Comparison of ENCODE assay signal across 17 cellular contexts in genomic region chr18:21484851-21485636, GRCh38.
DNase-seq lines count a peak whose midpoint lies in the region; ATAC-seq and TF ChIP-seq lines count a peak whose summit lies in the region.
"Had no signal": no experiment of that assay in that cellular context is flagged by ENCODE, and none has a peak within 500 bp of the region (broad histone marks: within the 10 kb centered on the region; RNA-seq: fewer than 3 reads in every experiment).

No MANE protein-coding gene starts in this region.

- no peak overlapping the region for H3K27ac Mint-ChIP-seq in naive thymus-derived CD8-positive, alpha-beta T cell
- H3K27ac Mint-ChIP-seq: activated CD4-positive, alpha-beta memory T cell treated with anti-CD3 and anti-CD28 coated beads for 36 hours; activated T-helper 2 cell treated with anti-CD3 and anti-CD28 coated beads, Interferon-gamma antibody, Interleukin-2, Interleukin-4, amounts not matched to agents 10 μg/mL and 5 μg/mL and 100 μg/mL, durations not matched to agents 14 hours and 24 hours and 36 hours had no signal

- POLR2A ChIA-PET in A673 (lab: Charles Lee; ENCODE audit: low non-redundant PET), result no interaction called here
- POLR2A ChIA-PET in naive thymus-derived CD8-positive, alpha-beta T cell (lab: Charles Lee), result interaction anchor here (0.7 kb wide), 1 partner anchor 115 kb away, joined by 4 read pairs; no protein-coding TSS in a partner anchor

- no peaks in the 10 kb centered on the region for H3K9me3 Mint-ChIP-seq in naive thymus-derived CD8-positive, alpha-beta T cell
- H3K9me3 Mint-ChIP-seq: activated CD4-positive, alpha-beta memory T cell treated with anti-CD3 and anti-CD28 coated beads for 36 hours; activated T-helper 2 cell treated with anti-CD3 and anti-CD28 coated beads, Interferon-gamma antibody, Interleukin-2, Interleukin-4, amounts not matched to agents 10 μg/mL and 5 μg/mL and 100 μg/mL, durations not matched to agents 14 hours and 24 hours and 36 hours; brain had no signal

- H3K36me3 ChIP-seq in A673 (ENCODE audit: insufficient read depth, low read length, poor library complexity, severe bottlenecking), result no peaks in the 10 kb centered on the region
- peaks cover 2% of the 10 kb centered on the region for H3K36me3 ChIP-seq in adipocyte (ENCODE audit: control insufficient read depth, insufficient read depth, low read length, severe bottlenecking)
- H3K36me3 ChIP-seq: MG63, Peyer's patch had no signal

- no peak overlapping the region for H3K4me3 Mint-ChIP-seq in naive thymus-derived CD8-positive, alpha-beta T cell
- H3K4me3 Mint-ChIP-seq: activated CD4-positive, alpha-beta memory T cell treated with anti-CD3 and anti-CD28 coated beads for 36 hours; brain had no signal

- peak; percentile 66 for DNase-seq in A673 (ENCODE audit: low spot score)
- peak; percentile 36 for DNase-seq in HT1080 (ENCODE audit: low read depth)
- peak; percentile 48 for DNase-seq in adipocyte (ENCODE audit: low read depth)
- peak; percentile 23 to 49 for DNase-seq in foreskin fibroblast
- no peak for DNase-seq in naive thymus-derived CD8-positive, alpha-beta T cell
- DNase-seq in DMS53 treated with DMSO at 0.1 percent for 48 hours (lab: John Stamatoyannopoulos, UW; ENCODE audit: unreplicated experiment), result no peak
- no peak for DNase-seq in iPS-NIHi7 (ENCODE audit: extremely low spot score)
- no peak for DNase-seq in DMS79 (lab: John Stamatoyannopoulos, UW)
- DNase-seq: activated CD4-positive, alpha-beta memory T cell treated with anti-CD3 and anti-CD28 coated beads for 36 hours; DMS79 treated with DMSO at 0.1 percent for 48 hours; MG63; NCI-H345; Peyer's patch; stimulated activated CD8-positive, alpha-beta memory T cell treated with anti-CD3 and anti-CD28 coated beads, Interleukin-4, amount 100 ng/mL, for 48 hours had no signal

- BruUV-seq in A673 (replicated peaks; lab: Mats Ljungman, UMichigan), result no TSS peak

- H3K36me3 Mint-ChIP-seq in naive thymus-derived CD8-positive, alpha-beta T cell, result no peaks in the 10 kb centered on the region
- H3K36me3 Mint-ChIP-seq: activated CD4-positive, alpha-beta memory T cell treated with anti-CD3 and anti-CD28 coated beads for 36 hours; brain had no signal

- TF ChIP-seq CTCF in A673 (conservative IDR thresholded peaks at IDR 0.05; ENCODE audit: low read depth, low read length) (no peak), foreskin fibroblast (IDR thresholded peaks at IDR 0.05; ENCODE audit: low read depth, low read length) (no peak)

- H3K4me1 Mint-ChIP-seq in naive thymus-derived CD8-positive, alpha-beta T cell, result no peaks in the 10 kb centered on the region

- H3K27ac ChIP-seq in A673 (ENCODE audit: low read depth, low read length, poor library complexity, severe bottlenecking), result no peak overlapping the region
- H3K27ac ChIP-seq: Peyer's patch had no signal

- peaks cover 9% of the 10 kb centered on the region for H3K4me1 ChIP-seq in A673 (ENCODE audit: insufficient read depth, low read length, poor library complexity, severe bottlenecking)
- peaks cover 7% of the 10 kb centered on the region for H3K4me1 ChIP-seq in adipocyte (ENCODE audit: control insufficient read depth, insufficient read depth, low read length)
- H3K4me1 ChIP-seq: Peyer's patch had no signal

- H3K9ac ChIP-seq in adipocyte (ENCODE audit: low read length), result no peak overlapping the region

- CTCF ChIA-PET in A673 (lab: Charles Lee), result interaction anchor here (1.6 kb wide), 1 partner anchor 116 kb away, joined by 6 read pairs; the partner anchor contains the start of gene ESCO1

- H3K27me3 Mint-ChIP-seq in naive thymus-derived CD8-positive, alpha-beta T cell, result peaks cover 0 to 10% (median 6%) of the 10 kb centered on the region in 5 donors
- H3K27me3 Mint-ChIP-seq: brain had no signal

- H3K9me3 ChIP-seq in A673 (ENCODE audit: low read depth, low read length, poor library complexity, severe bottlenecking) (no peaks in the 10 kb centered on the region), adipocyte (ENCODE audit: control insufficient read depth, low read length) (no peaks in the 10 kb centered on the region)
- H3K9me3 ChIP-seq: MG63, Peyer's patch had no signal

- H3K4me3 ChIP-seq in A673 (ENCODE audit: low read depth, low read length, poor library complexity, severe bottlenecking) (no peak overlapping the region), adipocyte (ENCODE audit: low read length) (no peak overlapping the region), foreskin fibroblast (ENCODE audit: low read depth in 1 of 2, low read length in 2 of 2) (no peak overlapping the region)
- H3K4me3 ChIP-seq: lung, MG63, Peyer's patch had no signal

- no peak for ATAC-seq in naive thymus-derived CD8-positive, alpha-beta T cell

- intact Hi-C loops in A673 (cut with micrococcal nuclease; ENCODE audit: unreplicated experiment), result loop anchor here (5.0 to 10.0 kb wide), 2 partner anchors 117 to 370 kb away; partner anchors contain the start of gene ESCO1

- H3K27me3 ChIP-seq in A673 (replicated peaks; ENCODE audit: insufficient read depth, low read depth, low read length, poor library complexity) (no peaks in the 10 kb centered on the region), adipocyte (replicated peaks; ENCODE audit: control insufficient read depth, insufficient read depth, low read length) (no peaks in the 10 kb centered on the region)
- H3K27me3 ChIP-seq: MG63, Peyer's patch had no signal

Comparison
In these comparisons a context has a peak if more than half of its experiments do, and no peak if none do; other contexts are left out.
1. DNase-seq: peak in A673 (single experiment), HT1080 (single experiment), adipocyte (single experiment) and foreskin fibroblast (2 of 2); none in naive thymus-derived CD8-positive, alpha-beta T cell (0 of 10), DMS53 treated with DMSO at 0.1 percent for 48 hours (single experiment), iPS-NIHi7 (single experiment) and DMS79 (single experiment).